ENCODE assay signal across 18 cellular contexts in the genomic region with DNA sequence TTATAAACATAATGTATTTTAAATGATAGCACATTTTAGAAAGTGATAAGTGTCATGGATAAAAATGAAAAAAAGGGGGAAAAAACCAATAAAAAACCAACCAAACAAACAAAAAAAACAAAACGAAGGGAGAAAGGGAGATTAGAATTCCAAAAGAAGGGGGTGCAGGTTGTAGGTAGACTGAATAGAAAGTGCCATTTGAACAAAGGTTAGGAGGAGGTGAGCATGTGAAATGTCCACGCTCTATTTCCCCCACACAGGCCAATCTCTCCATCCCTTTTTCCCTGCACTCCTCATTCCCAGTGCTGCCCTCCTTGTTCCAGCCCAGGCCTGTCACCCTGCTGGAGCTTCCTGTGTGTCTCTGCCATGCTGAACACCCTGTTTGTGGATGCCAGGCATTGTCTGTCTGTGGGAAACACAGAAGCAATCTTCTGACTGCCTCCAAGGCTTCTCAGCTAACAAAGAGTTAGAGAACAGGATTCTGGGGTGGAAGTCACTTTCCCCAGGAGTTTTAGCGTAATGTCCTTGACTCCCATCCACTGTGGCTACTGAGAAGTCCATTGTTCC.
"Had no signal": no experiment of that assay in that cellular context is flagged by ENCODE, and none has a peak within 500 bp of the region (broad histone marks: within the 10 kb centered on the region; RNA-seq: fewer than 3 reads in every experiment).

No MANE protein-coding gene starts in this region.

- H3K27me3 ChIP-seq: adrenal gland, neutrophil, pancreas, sigmoid colon, testis, upper lobe of left lung had no signal

- H3K9me3 ChIP-seq: adrenal gland, neutrophil, pancreas, testis, upper lobe of left lung had no signal

- H3K27ac ChIP-seq: adrenal gland, neutrophil, pancreas, sigmoid colon, testis, upper lobe of left lung had no signal

- H3K4me1 ChIP-seq: adrenal gland, pancreas, sigmoid colon, upper lobe of left lung had no signal

- ATAC-seq: left lobe of liver; naive thymus-derived CD8-positive, alpha-beta T cell; pancreas; stimulated activated memory B cell treated with anti-CD40 and anti-IgM and Interleukin-4, amounts not matched to agents 10 μg/mL and 1 μg/mL and 100 μg/mL, for 72 hours had no signal

- DNase-seq: activated CD4-positive, alpha-beta T cell treated with anti-CD3 and anti-CD28 coated beads for 1 hour; activated CD8-positive, alpha-beta memory T cell treated with anti-CD3 and anti-CD28 coated beads for 24 hours; activated gamma-delta T cell; adrenal gland; effector CD8-positive, alpha-beta T cell; hippocampal formation; kidney; mesenchymal stem cell; naive thymus-derived CD8-positive, alpha-beta T cell; pancreas; sigmoid colon; stimulated activated CD4-positive, alpha-beta T cell treated with anti-CD3 and anti-CD28 coated beads, Interleukin-4, amount 100 ng/mL, for 24 hours; T1000; testis; upper lobe of left lung had no signal

- H3K4me3 ChIP-seq: adrenal gland, pancreas, sigmoid colon, testis, upper lobe of left lung had no signal

- H3K36me3 ChIP-seq: adrenal gland, neutrophil, pancreas, sigmoid colon, upper lobe of left lung had no signal
